ENCODE assay signal across 20 cellular contexts in the genomic region with DNA sequence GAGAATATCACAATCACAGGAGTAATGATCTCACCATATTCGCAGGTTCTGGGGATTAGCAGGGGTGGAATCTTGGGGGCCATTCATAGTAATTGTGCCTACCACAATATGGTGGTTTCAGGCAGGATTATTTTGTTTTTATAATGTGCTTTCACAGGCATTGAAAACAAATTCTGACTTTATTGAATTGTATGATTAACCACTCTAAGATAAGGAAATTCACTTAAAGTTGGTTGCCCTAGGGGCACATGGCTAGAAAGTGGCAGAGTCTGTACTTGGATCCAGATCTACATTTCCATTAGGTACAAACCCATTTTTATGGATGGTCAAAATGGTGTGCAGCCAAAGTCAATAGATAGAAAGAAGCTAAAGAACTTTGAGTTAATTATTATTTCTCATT. TPM values are rescaled to one million over a fixed set of nuclear protein-coding genes. Genes with fewer than 3 reads are reported as not detected.
DNase-seq lines count a peak whose midpoint lies in the region; TF ChIP-seq lines count a peak whose summit lies in the region.
"Had no signal": no experiment of that assay in that cellular context is flagged by ENCODE, and none has a peak within 500 bp of the region (broad histone marks: within the 10 kb centered on the region; RNA-seq: fewer than 3 reads in every experiment).

No MANE protein-coding gene starts in this region.

- H3K9ac ChIP-seq in Loucy (ENCODE audit: low read depth, low read length, poor library complexity, severe bottlenecking) (no peak overlapping the region), endodermal cell (ENCODE audit: extremely low read depth, low read length, poor library complexity, severe bottlenecking) (no peak overlapping the region), neural progenitor cell (no peak overlapping the region)

- H3K9me2 ChIP-seq in Loucy (replicated peaks; ENCODE audit: low read depth, low read length), result no peaks in the 10 kb centered on the region

- POLR2A ChIA-PET in CD8-positive, alpha-beta memory T cell (lab: Charles Lee), result no interaction called here

- CTCF ChIA-PET in CD8-positive, alpha-beta memory T cell (lab: Charles Lee), result interaction anchor here (0.6 to 2.5 kb wide), 2 partner anchors 10 to 208 kb away, joined by 3 to 7 read pairs; no protein-coding TSS in a partner anchor

- DNase-seq in CD8-positive, alpha-beta memory T cell, result no peak
- DNase-seq in endodermal cell (no peak), neural progenitor cell (ENCODE audit: low spot score) (no peak), nucleus accumbens (lab: John Stamatoyannopoulos, UW) (no peak), C1 segment of cervical spinal cord (lab: John Stamatoyannopoulos, UW) (no peak)
- no peak for DNase-seq in activated CD8-positive, alpha-beta memory T cell treated with anti-CD3 and anti-CD28 coated beads, Interleukin-2, amount 50 U/mL, for 48 hours
- DNase-seq: activated naive CD8-positive, alpha-beta T cell treated with anti-CD3 and anti-CD28 coated beads, Interleukin-2, amount 50 U/mL, for 24 hours; activated T-cell treated with anti-CD3 and anti-CD28 coated beads, Interleukin-2, amount 50 U/mL, for 72 hours; AML-193; DMS79; foreskin fibroblast; heart right ventricle; KBM-7; mesenchymal stem cell; MV-4-11; NCI-H146; SHP77 treated with DMSO at 0.1 percent for 48 hours; stimulated activated naive CD8-positive, alpha-beta T cell treated with anti-CD3 and anti-CD28 coated beads, Interleukin-15, Interleukin-2, amounts not matched to agents 100 U/mL and 50 U/mL, for 24 hours had no signal

- peaks cover 24% of the 10 kb centered on the region for H3K4me1 ChIP-seq in CD8-positive, alpha-beta memory T cell (ENCODE audit: insufficient read depth, low read length)
- peaks cover 42% of the 10 kb centered on the region for H3K4me1 ChIP-seq in Loucy (ENCODE audit: insufficient read depth, low read length, poor library complexity, severe bottlenecking)
- no peaks in the 10 kb centered on the region for H3K4me1 ChIP-seq in endodermal cell (ENCODE audit: control insufficient read depth, insufficient read depth, low read length)
- H3K4me1 ChIP-seq in neural progenitor cell, result peaks cover 28% of the 10 kb centered on the region

- H3F3A ChIP-seq in Loucy (ENCODE audit: low read depth) (no peaks in the 10 kb centered on the region), neural progenitor cell (ENCODE audit: low read depth) (peaks cover 20% of the 10 kb centered on the region)

- H4K20me1 ChIP-seq in Loucy (ENCODE audit: insufficient read depth, low read length, poor library complexity, severe bottlenecking), result peaks cover 2% of the 10 kb centered on the region
- H4K20me1 ChIP-seq in neural progenitor cell (ENCODE audit: low read depth), result no peaks in the 10 kb centered on the region

- H3K36me3 ChIP-seq in CD8-positive, alpha-beta memory T cell (ENCODE audit: insufficient read depth, low read length), result peaks cover 11% of the 10 kb centered on the region
- H3K36me3 ChIP-seq in Loucy (ENCODE audit: insufficient read depth, low read length) (no peaks in the 10 kb centered on the region; the same call in 1 of the 2 replicates), endodermal cell (ENCODE audit: control insufficient read depth, insufficient read depth, low read length) (peaks cover 43% of the 10 kb centered on the region), neural progenitor cell (peaks cover 13% of the 10 kb centered on the region)

- no peaks in the 10 kb centered on the region for H3K27me3 ChIP-seq in CD8-positive, alpha-beta memory T cell (ENCODE audit: insufficient read depth, low read length, poor library complexity, severe bottlenecking)
- H3K27me3 ChIP-seq in Loucy (ENCODE audit: insufficient read depth, low read length, poor library complexity, severe bottlenecking) (no peaks in the 10 kb centered on the region), endodermal cell (ENCODE audit: control insufficient read depth, insufficient read depth, low read length, poor library complexity, severe bottlenecking) (no peaks in the 10 kb centered on the region), neural progenitor cell (no peaks in the 10 kb centered on the region)
- H3K27me3 ChIP-seq: heart right ventricle, right atrium auricular region had no signal

- peak overlapping the region; percentile 88 for H3K4me2 ChIP-seq in Loucy (ENCODE audit: low read depth, low read length, poor library complexity, severe bottlenecking)
- H3K4me2 ChIP-seq in neural progenitor cell, result peak overlapping the region; percentile 81

- H3K9me3 ChIP-seq in CD8-positive, alpha-beta memory T cell (ENCODE audit: low read length), result no peaks in the 10 kb centered on the region
- H3K9me3 ChIP-seq in Loucy (ENCODE audit: insufficient read depth, low read depth, low read length), result no peaks in the 10 kb centered on the region
- peaks cover 34% of the 10 kb centered on the region for H3K9me3 ChIP-seq in endodermal cell (ENCODE audit: control insufficient read depth, low read length)
- H3K9me3 ChIP-seq in neural progenitor cell (ENCODE audit: low read depth), result peaks cover 3% of the 10 kb centered on the region
- H3K9me3 ChIP-seq: heart right ventricle, right atrium auricular region had no signal

- TF ChIP-seq CTCF in Loucy (conservative IDR thresholded peaks at IDR 0.05; ENCODE audit: low read length) (no peak), endodermal cell (conservative IDR thresholded peaks at IDR 0.05) (no peak), neural progenitor cell (IDR thresholded peaks at IDR 0.05) (no peak)

- no peak overlapping the region for H2AFZ ChIP-seq in Loucy (ENCODE audit: low read length)
- no peak overlapping the region for H2AFZ ChIP-seq in neural progenitor cell (replicated peaks)

- peak overlapping the region in 1 of 8 donors; percentile 17 for H3K27ac Mint-ChIP-seq in CD8-positive, alpha-beta memory T cell
- no peak overlapping the region for H3K27ac Mint-ChIP-seq in endodermal cell
- no peak overlapping the region for H3K27ac Mint-ChIP-seq in neural progenitor cell
- H3K27ac Mint-ChIP-seq: activated naive CD8-positive, alpha-beta T cell treated with anti-CD3 and anti-CD28 coated beads, Interleukin-2, amount 50 U/mL, for 24 hours; activated T-cell treated with anti-CD3 and anti-CD28 coated beads, Interleukin-2, amount 50 U/mL, for 72 hours had no signal

- no peaks in the 10 kb centered on the region for H3K9me3 Mint-ChIP-seq in CD8-positive, alpha-beta memory T cell
- H3K9me3 Mint-ChIP-seq in endodermal cell, result peaks cover 8% of the 10 kb centered on the region
- peaks cover 22% of the 10 kb centered on the region for H3K9me3 Mint-ChIP-seq in neural progenitor cell
- H3K9me3 Mint-ChIP-seq: activated naive CD8-positive, alpha-beta T cell treated with anti-CD3 and anti-CD28 coated beads, Interleukin-2, amount 50 U/mL, for 24 hours; activated T-cell treated with anti-CD3 and anti-CD28 coated beads, Interleukin-2, amount 50 U/mL, for 72 hours had no signal

- no peaks in the 10 kb centered on the region for H3K27me3 Mint-ChIP-seq in CD8-positive, alpha-beta memory T cell
- H3K27me3 Mint-ChIP-seq in endodermal cell (ENCODE audit: insufficient read depth) (peaks cover 2% of the 10 kb centered on the region), neural progenitor cell (ENCODE audit: insufficient read depth, low read depth) (no peaks in the 10 kb centered on the region)
- H3K27me3 Mint-ChIP-seq: activated naive CD8-positive, alpha-beta T cell treated with anti-CD3 and anti-CD28 coated beads, Interleukin-2, amount 50 U/mL, for 24 hours had no signal

- WGBS in endodermal cell (ENCODE audit: insufficient coverage in 1 of 2, insufficient read length in 1 of 2), 2 experiments, result 100% methylated on average over 1 of the region's 1 CpG; no CpG with 5 or more reads in 1 of the 2 experiments

- peaks cover 38 to 54% (median 51%) of the 10 kb centered on the region in 3 donors for H3K4me1 Mint-ChIP-seq in CD8-positive, alpha-beta memory T cell
- peaks cover 6% of the 10 kb centered on the region for H3K4me1 Mint-ChIP-seq in endodermal cell
- H3K4me1 Mint-ChIP-seq in neural progenitor cell, result peaks cover 20% of the 10 kb centered on the region

- no peak overlapping the region for H3K27ac ChIP-seq in CD8-positive, alpha-beta memory T cell (ENCODE audit: low read depth, low read length)
- H3K27ac ChIP-seq in endodermal cell (ENCODE audit: low read depth, low read length) (no peak overlapping the region), neural progenitor cell (no peak overlapping the region)
- H3K27ac ChIP-seq: heart right ventricle, right atrium auricular region had no signal

- H3K4me3 Mint-ChIP-seq in CD8-positive, alpha-beta memory T cell, result peak overlapping the region in 5 of 7 donors; percentile 44 to 99 (median 98)
- H3K4me3 Mint-ChIP-seq in endodermal cell (no peak overlapping the region), neural progenitor cell (no peak overlapping the region)

- H3K4me3 ChIP-seq in CD8-positive, alpha-beta memory T cell (ENCODE audit: low read length), result no peak overlapping the region
- peak overlapping the region; percentile 88 for H3K4me3 ChIP-seq in Loucy (ENCODE audit: low read length, poor library complexity, severe bottlenecking)
- H3K4me3 ChIP-seq in endodermal cell (ENCODE audit: low read length), result peak overlapping the region; percentile 91
- H3K4me3 ChIP-seq in neural progenitor cell, result peak overlapping the region; percentile 60
- H3K4me3 ChIP-seq: right atrium auricular region had no signal

- H3K79me2 ChIP-seq in Loucy (ENCODE audit: insufficient read depth, low read length), result peaks cover 28% of the 10 kb centered on the region; the same call in 1 of the 2 replicates
- H3K79me2 ChIP-seq in neural progenitor cell (ENCODE audit: low read depth), result peaks cover 35% of the 10 kb centered on the region

- H3K36me3 Mint-ChIP-seq in CD8-positive, alpha-beta memory T cell, result peaks cover 14 to 45% (median 15%) of the 10 kb centered on the region in 3 donors
- peaks cover 34% of the 10 kb centered on the region for H3K36me3 Mint-ChIP-seq in endodermal cell (ENCODE audit: low read depth)
- peaks cover 33% of the 10 kb centered on the region for H3K36me3 Mint-ChIP-seq in neural progenitor cell

RNA-seq across cellular contexts. Expression of a gene that starts 1.7 kb away (rescaled TPM):
- total RNA-seq in CD8-positive, alpha-beta memory T cell, result 1 to 10 TPM; 9.9 TPM
- polyA plus RNA-seq in CD8-positive, alpha-beta memory T cell, result 8.5 TPM
- total RNA-seq in endodermal cell (10 to 100 TPM in 1 of 2 donors, 1 to 10 TPM in 1; 6.3 to 11.0 TPM), neural progenitor cell (ENCODE audit: low replicate concordance) (24.7 and 53.4 TPM in 2 replicates)
- 12.5 TPM for polyA plus RNA-seq in endodermal cell (2013, experiment 1 of 2)
- polyA plus RNA-seq in endodermal cell (2013, experiment 2 of 2), result 10.3 TPM

Comparison
In these comparisons a context has a peak if more than half of its experiments do, and no peak if none do; other contexts are left out.
1. H3K4me3 Mint-ChIP-seq: peak in CD8-positive, alpha-beta memory T cell (5 of 7); none in endodermal cell (single experiment) and neural progenitor cell (single experiment).